In genomic region chr2:62306751-62307468, GRCh38 we compare ENCODE assay signal across 8 cellular contexts.
DNase-seq lines count a peak whose midpoint lies in the region; ATAC-seq and FAIRE-seq lines count a peak whose summit lies in the region.

No MANE protein-coding gene starts in this region.

- no peaks in the 10 kb centered on the region for H3K36me3 ChIP-seq in CD4-positive, alpha-beta memory T cell (ENCODE audit: insufficient read depth, low read length)
- no peaks in the 10 kb centered on the region for H3K36me3 ChIP-seq in esophagus (ENCODE audit: control insufficient read depth in 2 of 2, insufficient read depth in 2 of 2, low read length in 1 of 2)

- FAIRE-seq in GM19239 (lab: Jason Lieb, UNC): peak; percentile 84

- no peaks in the 10 kb centered on the region for H3K36me3 Mint-ChIP-seq in CD4-positive, alpha-beta memory T cell

- CTCF ChIA-PET in CD4-positive, alpha-beta memory T cell (lab: Charles Lee; ENCODE audit: partially characterized antibody): interaction anchor here (0.7 kb wide), 1 partner anchor 191 kb away, joined by 3 read pairs; no protein-coding TSS in a partner anchor

- peak overlapping the region; percentile 2 for H3K27ac ChIP-seq in CD4-positive, alpha-beta memory T cell (ENCODE audit: low read depth, low read length)
- peak overlapping the region; percentile 94 for H3K27ac ChIP-seq in esophagus (ENCODE audit: low read depth in 2 of 2, low read length in 1 of 2)

- ATAC-seq in HG02610 (IDR thresholded peaks at IDR 0.05; ENCODE audit: unreplicated experiment): no peak

- no peaks in the 10 kb centered on the region for H3K9me3 Mint-ChIP-seq in CD4-positive, alpha-beta memory T cell

- H3K4me1 Mint-ChIP-seq in CD4-positive, alpha-beta memory T cell: peaks cover 58 to 90% (median 72%) of the 10 kb centered on the region in 4 donors

- no peaks in the 10 kb centered on the region for H3K9me3 ChIP-seq in CD4-positive, alpha-beta memory T cell (ENCODE audit: control insufficient read depth in 1 of 2, low read length in 2 of 2)
- no peaks in the 10 kb centered on the region for H3K9me3 ChIP-seq in esophagus (ENCODE audit: control insufficient read depth in 2 of 2, insufficient read depth in 1 of 2, low read depth in 1 of 2, low read length in 1 of 2)

- no peaks in the 10 kb centered on the region for H3K27me3 ChIP-seq in CD4-positive, alpha-beta memory T cell (ENCODE audit: insufficient read depth, low read length)
- H3K27me3 ChIP-seq in esophagus (ENCODE audit: control insufficient read depth in 1 of 2, insufficient read depth in 2 of 2, low read length in 2 of 2): no peaks in the 10 kb centered on the region

- H3K4me3 Mint-ChIP-seq in CD4-positive, alpha-beta memory T cell: peak overlapping the region in 7 of 8 donors; percentile 20 to 75 (median 50)

- peak overlapping the region; percentile 79 to 91 (median 82) for H3K27ac Mint-ChIP-seq in CD4-positive, alpha-beta memory T cell

- WGBS in esophagus, 2 donors: 43 to 48% methylated on average over 7 of the region's 7 CpGs

- no peak overlapping the region for H3K4me3 ChIP-seq in CD4-positive, alpha-beta memory T cell (ENCODE audit: low read length in 2 of 2)
- no peak overlapping the region for H3K4me3 ChIP-seq in esophagus (ENCODE audit: low read depth in 1 of 2, low read length in 2 of 2)

- POLR2A ChIA-PET in CD4-positive, alpha-beta memory T cell (lab: Charles Lee; ENCODE audit: partially characterized antibody): no interaction called here

- peaks cover 75% of the 10 kb centered on the region for H3K4me1 ChIP-seq in CD4-positive, alpha-beta memory T cell (ENCODE audit: insufficient read depth, low read length)
- peaks cover 5 to 34% of the 10 kb centered on the region in 2 donors for H3K4me1 ChIP-seq in esophagus (ENCODE audit: control insufficient read depth in 2 of 2, insufficient read depth in 2 of 2, low read length in 1 of 2)

- intact Hi-C loops in CD4-positive, alpha-beta memory T cell (cut with micrococcal nuclease): loop anchor here (5.0 kb wide), 1 partner anchor 400 kb away; the partner anchor contains the start of gene EHBP1

- DNase-seq in CD4-positive, alpha-beta memory T cell: peak; percentile 17 to 60 (median 29)
- DNase-seq in GM19239 (ENCODE audit: insufficient read length, low spot score): no peak
- DNase-seq in LoVo (ENCODE audit: low spot score): peak; percentile 56
- peak; percentile 28 for DNase-seq in UCSD-AML1 (lab: John Stamatoyannopoulos, UW; ENCODE audit: unreplicated experiment)
- peak; percentile 17 for DNase-seq in stimulated activated CD4-positive, alpha-beta T cell treated with anti-CD3 and anti-CD28 coated beads, Interleukin-4, amount 100 ng/mL, for 1 hour
- DNase-seq in effector CD8-positive, alpha-beta T cell (lab: John Stamatoyannopoulos, UW): no peak

- no peaks in the 10 kb centered on the region for H3K27me3 Mint-ChIP-seq in CD4-positive, alpha-beta memory T cell

Comparison
In these comparisons a context has a peak if more than half of its experiments do, and no peak if none do; other contexts are left out.
1. DNase-seq: peak in CD4-positive, alpha-beta memory T cell (5 of 5), LoVo (single experiment), UCSD-AML1 (single experiment) and stimulated activated CD4-positive, alpha-beta T cell treated with anti-CD3 and anti-CD28 coated beads, Interleukin-4, amount 100 ng/mL, for 1 hour (single experiment); none in GM19239 (single experiment) and effector CD8-positive, alpha-beta T cell (single experiment).